Comparison of ENCODE assay signal across 2 cellular contexts in the genomic region with DNA sequence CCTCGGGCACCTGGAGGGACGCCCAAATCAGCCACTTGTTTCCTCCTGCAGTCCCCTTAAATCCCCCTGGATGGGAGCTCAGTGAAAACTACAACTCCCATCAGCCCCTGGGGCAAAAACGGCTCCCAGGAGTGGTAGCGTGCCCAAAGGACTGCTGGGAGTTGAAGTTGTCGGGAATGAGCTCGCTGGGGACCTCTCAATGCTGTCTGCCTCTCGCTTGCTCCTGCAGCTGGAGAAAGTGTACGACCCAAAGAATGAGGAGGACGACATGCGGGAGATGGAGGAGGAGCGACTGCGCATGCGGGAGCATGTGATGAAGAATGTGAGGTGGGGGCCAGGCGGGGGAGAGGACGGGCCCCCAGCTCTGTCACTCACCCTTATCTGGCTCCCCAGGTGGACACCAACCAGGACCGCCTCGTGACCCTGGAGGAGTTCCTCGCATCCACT.
TF ChIP-seq lines count a peak whose summit lies in the region.

No MANE protein-coding gene starts in this region.

TF ChIP-seq in A549, 52 proteins besides CTCF, POLR2A, EP300 and RAD21:
- TF ChIP-seq HOXB5 (CRISPR knock-in tag; IDR thresholded peaks at IDR 0.05), result no peak
- TF ChIP-seq KDM1A (IDR thresholded peaks at IDR 0.05; ENCODE audit: low read depth), result no peak
- TF ChIP-seq, protein P1, sequence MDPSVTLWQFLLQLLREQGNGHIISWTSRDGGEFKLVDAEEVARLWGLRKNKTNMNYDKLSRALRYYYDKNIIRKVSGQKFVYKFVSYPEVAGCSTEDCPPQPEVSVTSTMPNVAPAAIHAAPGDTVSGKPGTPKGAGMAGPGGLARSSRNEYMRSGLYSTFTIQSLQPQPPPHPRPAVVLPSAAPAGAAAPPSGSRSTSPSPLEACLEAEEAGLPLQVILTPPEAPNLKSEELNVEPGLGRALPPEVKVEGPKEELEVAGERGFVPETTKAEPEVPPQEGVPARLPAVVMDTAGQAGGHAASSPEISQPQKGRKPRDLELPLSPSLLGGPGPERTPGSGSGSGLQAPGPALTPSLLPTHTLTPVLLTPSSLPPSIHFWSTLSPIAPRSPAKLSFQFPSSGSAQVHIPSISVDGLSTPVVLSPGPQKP (IDR thresholded peaks at IDR 0.05; ENCODE audit: low read depth, low read length), result no peak
- no peak for TF ChIP-seq MAFK (IDR thresholded peaks at IDR 0.05; ENCODE audit: partially characterized antibody)
- TF ChIP-seq JUNB (IDR thresholded peaks at IDR 0.05), result no peak
- TF ChIP-seq TP53 (CRISPR knock-in tag; IDR thresholded peaks at IDR 0.05), result no peak
- TF ChIP-seq SMC3 (IDR thresholded peaks at IDR 0.05), result no peak
TF ChIP-seq in A549: peak in this region for 0.

TF ChIP-seq in endothelial cell of umbilical vein, 7 proteins besides CTCF, POLR2A, EP300 and RAD21:
- no peak for TF ChIP-seq EZH2 (IDR thresholded peaks at IDR 0.05; ENCODE audit: borderline replicate concordance, low read depth, low read length, severe bottlenecking)
- no peak for TF ChIP-seq FOS (IDR thresholded peaks at IDR 0.05; ENCODE audit: borderline replicate concordance, insufficient read depth, low read length)
- TF ChIP-seq POLR2AphosphoS5 (IDR thresholded peaks at IDR 0.05; ENCODE audit: insufficient read depth, low read depth, low read length), result no peak
- TF ChIP-seq, protein P2, sequence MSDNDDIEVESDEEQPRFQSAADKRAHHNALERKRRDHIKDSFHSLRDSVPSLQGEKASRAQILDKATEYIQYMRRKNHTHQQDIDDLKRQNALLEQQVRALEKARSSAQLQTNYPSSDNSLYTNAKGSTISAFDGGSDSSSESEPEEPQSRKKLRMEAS (IDR thresholded peaks at IDR 0.05; ENCODE audit: insufficient read depth, insufficient read length), result no peak
